Comparison of ENCODE assay signal across 8 cellular contexts in the genomic region with DNA sequence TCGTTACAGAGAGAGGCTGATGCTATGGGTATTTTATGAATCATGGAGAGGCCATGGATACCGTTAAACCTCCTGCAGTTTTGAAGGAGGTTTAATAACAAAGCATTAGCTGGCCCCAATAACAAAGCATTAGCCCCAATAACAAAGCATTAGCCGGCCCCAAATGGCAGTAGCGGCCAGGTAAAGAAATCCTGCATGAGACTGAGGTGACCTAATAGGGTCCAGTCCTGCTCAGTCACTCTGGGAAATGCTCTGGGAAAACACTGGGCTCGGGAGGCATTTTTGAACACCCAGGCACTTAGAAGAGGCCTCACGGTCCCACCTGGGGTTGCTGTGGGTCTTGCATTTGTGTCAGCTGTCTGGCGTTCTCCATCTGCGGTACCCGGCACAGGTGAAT. TPM values are rescaled to one million over a fixed set of nuclear protein-coding genes. Genes with fewer than 3 reads are reported as not detected.
DNase-seq lines count a peak whose midpoint lies in the region; ATAC-seq and TF ChIP-seq lines count a peak whose summit lies in the region.

No MANE protein-coding gene starts in this region.

- peaks cover 10% of the 10 kb centered on the region for H3K4me1 Mint-ChIP-seq in activated CD4-positive, alpha-beta memory T cell treated with anti-CD3 and anti-CD28 coated beads for 36 hours (ENCODE audit: low read depth)

- no peaks in the 10 kb centered on the region for H3K9me3 ChIP-seq in hepatocyte (ENCODE audit: low read depth)

- intact Hi-C loops in activated CD4-positive, alpha-beta memory T cell treated with anti-CD3 and anti-CD28 coated beads for 36 hours (cut with micrococcal nuclease) = loop anchor here (5.0 kb wide), 1 partner anchor 64 kb away; no protein-coding TSS in a partner anchor

- WGBS in hepatocyte (ENCODE audit: low lambda C conversion rate, missing lambda C conversion rate) = 84% methylated on average over 9 of the region's 9 CpGs

- H2AFZ ChIP-seq in hepatocyte = peak overlapping the region; percentile 97

- H3K4me3 ChIP-seq in GM12865 (ENCODE audit: low read depth, low read length) (peak overlapping the region; percentile 81), hepatocyte (peak overlapping the region; percentile 85), skeletal muscle cell (ENCODE audit: low read depth, low read length) (peak overlapping the region; percentile 69)

- H3K36me3 Mint-ChIP-seq in activated CD4-positive, alpha-beta memory T cell treated with anti-CD3 and anti-CD28 coated beads for 36 hours = no peaks in the 10 kb centered on the region

- H3K36me3 ChIP-seq in hepatocyte (replicated peaks; ENCODE audit: insufficient read depth, low read depth) = no peaks in the 10 kb centered on the region

- no peaks in the 10 kb centered on the region for H3K9me3 Mint-ChIP-seq in activated CD4-positive, alpha-beta memory T cell treated with anti-CD3 and anti-CD28 coated beads for 36 hours

- H3K79me2 ChIP-seq in hepatocyte = peaks cover 20% of the 10 kb centered on the region

- POLR2A ChIA-PET in activated CD4-positive, alpha-beta memory T cell treated with anti-CD3 and anti-CD28 coated beads for 36 hours (lab: Charles Lee) = no interaction called here

- TF ChIP-seq CTCF in GM12865 (IDR thresholded peaks at IDR 0.05; ENCODE audit: insufficient read depth, low read depth, low read length, missing control alignments) (no peak), hepatocyte (IDR thresholded peaks at IDR 0.05; ENCODE audit: poor library complexity) (no peak)

- H4K20me1 ChIP-seq in hepatocyte (ENCODE audit: insufficient read depth, poor library complexity, severe bottlenecking) = no peaks in the 10 kb centered on the region

- H3K27ac ChIP-seq in hepatocyte = peak overlapping the region; percentile 59

- no peak overlapping the region for H3K27ac Mint-ChIP-seq in activated CD4-positive, alpha-beta memory T cell treated with anti-CD3 and anti-CD28 coated beads for 36 hours

- peak overlapping the region; percentile 52 for H3K4me3 Mint-ChIP-seq in activated CD4-positive, alpha-beta memory T cell treated with anti-CD3 and anti-CD28 coated beads for 36 hours

- H3K4me2 ChIP-seq in hepatocyte = peak overlapping the region; percentile 99

- CTCF ChIA-PET in activated CD4-positive, alpha-beta memory T cell treated with anti-CD3 and anti-CD28 coated beads for 36 hours (lab: Charles Lee) = no interaction called here

- H3K27me3 ChIP-seq in hepatocyte = no peaks in the 10 kb centered on the region

- DNase-seq in GM12865 (ENCODE audit: low read depth) (no peak), hepatocyte (ENCODE audit: low spot score) (no peak), skeletal muscle cell (ENCODE audit: low read depth) (no peak), amniotic stem cell (lab: John Stamatoyannopoulos, UW) (no peak)
- DNase-seq in activated CD4-positive, alpha-beta memory T cell treated with anti-CD3 and anti-CD28 coated beads for 36 hours = no peak
- DNase-seq in effector CD4-positive, alpha-beta T cell = no peak
- no peak for DNase-seq in stimulated activated CD4-positive, alpha-beta T cell treated with anti-CD3 and anti-CD28 coated beads, Interleukin-4, amount 100 ng/mL, for 4 hours

- H3K4me1 ChIP-seq in hepatocyte (ENCODE audit: insufficient read depth) = peaks cover 21% of the 10 kb centered on the region

- H3K9me2 ChIP-seq in hepatocyte (replicated peaks; ENCODE audit: insufficient read depth) = no peaks in the 10 kb centered on the region

- peaks cover 5% of the 10 kb centered on the region for H3K27me3 Mint-ChIP-seq in activated CD4-positive, alpha-beta memory T cell treated with anti-CD3 and anti-CD28 coated beads for 36 hours

- ATAC-seq in HG02938 (IDR thresholded peaks at IDR 0.05; ENCODE audit: unreplicated experiment) = no peak

RNA-seq across cellular contexts. Expression of a gene that starts 0.8 kb away (rescaled TPM):
- 10 to 100 TPM; 17.5 to 18.8 TPM for total RNA-seq in activated CD4-positive, alpha-beta memory T cell treated with anti-CD3 and anti-CD28 coated beads for 36 hours
- total RNA-seq in hepatocyte = 4.2 and 4.7 TPM in 2 replicates
- 8.6 and 11.8 TPM in 2 replicates for polyA plus RNA-seq in hepatocyte
